17 cellular contexts compared by ENCODE assay signal in genomic region chr2:214881647-214882205, GRCh38.
DNase-seq lines count a peak whose midpoint lies in the region; ATAC-seq and TF ChIP-seq lines count a peak whose summit lies in the region.
"Had no signal": no experiment of that assay in that cellular context is flagged by ENCODE, and none has a peak within 500 bp of the region (broad histone marks: within the 10 kb centered on the region; RNA-seq: fewer than 3 reads in every experiment).

No MANE protein-coding gene starts in this region.

- H3K36me3 Mint-ChIP-seq in CD8-positive, alpha-beta memory T cell, result peaks cover 0 to 4% (median 2%) of the 10 kb centered on the region in 3 donors

- no peak for TF ChIP-seq POLR2A in gastrocnemius medialis (IDR thresholded peaks at IDR 0.05)

- peaks cover 0 to 11% of the 10 kb centered on the region in 2 donors for H3K27me3 Mint-ChIP-seq in CD8-positive, alpha-beta memory T cell
- H3K27me3 Mint-ChIP-seq: dendritic cell treated with granulocyte-macrophage colony-stimulating factor and Interleukin-4, amounts not matched to agents 40 ng/mL and 50 ng/mL, for 4 days had no signal

- H3K4me3 ChIP-seq in GM12865 (ENCODE audit: low read depth, low read length) (no peak overlapping the region), epithelial cell of proximal tubule (ENCODE audit: low read depth, low read length) (no peak overlapping the region), gastrocnemius medialis (no peak overlapping the region)
- H3K4me3 ChIP-seq in CD8-positive, alpha-beta memory T cell (ENCODE audit: low read length), result no peak overlapping the region
- H3K4me3 ChIP-seq: skin epidermis had no signal

- in situ Hi-C loops in gastrocnemius medialis (cut with MboI; ENCODE audit: low sequenced_read_pairs in 4 of 4), result no loop called here

- CTCF ChIA-PET in CD8-positive, alpha-beta memory T cell (lab: Charles Lee), result no interaction called here

- H3K4me3 Mint-ChIP-seq in CD8-positive, alpha-beta memory T cell, result no peak overlapping the region
- H3K4me3 Mint-ChIP-seq: dendritic cell treated with granulocyte-macrophage colony-stimulating factor and Interleukin-4, amounts not matched to agents 40 ng/mL and 50 ng/mL, for 4 days had no signal

- H3K36me3 ChIP-seq in gastrocnemius medialis, result no peaks in the 10 kb centered on the region
- no peaks in the 10 kb centered on the region for H3K36me3 ChIP-seq in CD8-positive, alpha-beta memory T cell (ENCODE audit: insufficient read depth, low read length)

- no peaks in the 10 kb centered on the region for H3K4me1 Mint-ChIP-seq in CD8-positive, alpha-beta memory T cell

- TF ChIP-seq CTCF in GM12865 (IDR thresholded peaks at IDR 0.05; ENCODE audit: insufficient read depth, low read depth, low read length, missing control alignments), result no peak
- no peak for TF ChIP-seq CTCF in epithelial cell of proximal tubule (conservative IDR thresholded peaks at IDR 0.05; ENCODE audit: low read depth, low read length)
- TF ChIP-seq CTCF in gastrocnemius medialis (IDR thresholded peaks at IDR 0.05 in 4 of 5, conservative IDR thresholded peaks at IDR 0.05 in 1 of 5), result no peak

- H3K4me1 ChIP-seq in gastrocnemius medialis, result no peaks in the 10 kb centered on the region
- H3K4me1 ChIP-seq in CD8-positive, alpha-beta memory T cell (ENCODE audit: insufficient read depth, low read length), result no peaks in the 10 kb centered on the region

- no peaks in the 10 kb centered on the region for H3K27me3 ChIP-seq in gastrocnemius medialis
- no peaks in the 10 kb centered on the region for H3K27me3 ChIP-seq in CD8-positive, alpha-beta memory T cell (ENCODE audit: insufficient read depth, low read length, poor library complexity, severe bottlenecking)

- H3K27ac ChIP-seq in gastrocnemius medialis, result no peak overlapping the region
- no peak overlapping the region for H3K27ac ChIP-seq in CD8-positive, alpha-beta memory T cell (ENCODE audit: low read depth, low read length)
- H3K27ac ChIP-seq: skin epidermis had no signal

- H3K27ac Mint-ChIP-seq in CD8-positive, alpha-beta memory T cell, result no peak overlapping the region
- H3K27ac Mint-ChIP-seq: dendritic cell treated with granulocyte-macrophage colony-stimulating factor and Interleukin-4, amounts not matched to agents 40 ng/mL and 50 ng/mL, for 4 days had no signal

- DNase-seq in GM12865 (ENCODE audit: low read depth) (peak; percentile 12), NCI-H2196 treated with DMSO at 0.1 percent for 48 hours (lab: John Stamatoyannopoulos, UW; ENCODE audit: unreplicated experiment) (peak; percentile 13), epithelial cell of proximal tubule (ENCODE audit: low read depth) (peak; percentile 9), myocyte (ENCODE audit: low read depth) (peak; percentile 16), gastrocnemius medialis (no peak)
- DNase-seq in CD8-positive, alpha-beta memory T cell, result no peak
- DNase-seq: activated CD4-positive, CD25-positive, alpha-beta regulatory T cell treated with anti-CD3 and anti-CD28 coated beads, Interleukin-2, amount 50 U/mL, for 72 hours; activated effector memory CD4-positive, alpha-beta T cell treated with Interleukin-2 at 50 U/mL for 16 hours; IMR-90; NCI-H1417 treated with DMSO at 0.1 percent for 48 hours; occipital lobe; SIG-M5; trophoblast cell had no signal

- ATAC-seq in gastrocnemius medialis, result no peak
- ATAC-seq in GM18517 (IDR thresholded peaks at IDR 0.05; ENCODE audit: unreplicated experiment), result no peak
- ATAC-seq in GM18867 (IDR thresholded peaks at IDR 0.05; ENCODE audit: unreplicated experiment), result no peak

- peaks cover 0 to 4% (median 0%) of the 10 kb centered on the region in 3 donors for H3K9me3 ChIP-seq in gastrocnemius medialis
- no peaks in the 10 kb centered on the region for H3K9me3 ChIP-seq in CD8-positive, alpha-beta memory T cell (ENCODE audit: low read length)

- intact Hi-C loops in gastrocnemius medialis (cut with DNase I; ENCODE audit: low total_unique reads), result no loop called here

- POLR2A ChIA-PET in CD8-positive, alpha-beta memory T cell (lab: Charles Lee), result no interaction called here

- no peaks in the 10 kb centered on the region for H3K9me3 Mint-ChIP-seq in CD8-positive, alpha-beta memory T cell

Comparison
In these comparisons a context has a peak if more than half of its experiments do, and no peak if none do; other contexts are left out.
1. DNase-seq: peak in GM12865 (single experiment), NCI-H2196 treated with DMSO at 0.1 percent for 48 hours (single experiment), epithelial cell of proximal tubule (single experiment) and myocyte (single experiment); none in gastrocnemius medialis (0 of 2) and CD8-positive, alpha-beta memory T cell (0 of 5).